ENCODE assay signal across 8 cellular contexts in the genomic region with DNA sequence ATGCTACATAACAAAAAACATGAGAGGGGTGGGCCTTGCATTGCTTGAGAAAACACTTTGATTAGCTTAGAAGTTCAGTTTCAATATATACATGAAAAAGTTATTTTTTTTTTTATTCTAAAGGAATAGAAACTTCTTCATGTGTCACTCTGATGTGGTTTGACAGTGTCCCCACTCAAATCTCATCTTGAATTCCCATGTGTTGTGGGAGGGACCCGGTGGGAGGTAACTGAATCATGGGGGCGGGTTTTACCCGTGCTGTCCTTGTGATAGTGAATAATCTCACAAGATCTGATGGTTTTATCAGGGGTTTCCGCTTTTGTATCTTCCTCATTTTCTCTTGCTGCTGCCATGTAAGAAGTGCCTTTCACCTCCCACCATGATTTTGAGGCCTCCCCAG. TPM values are rescaled to one million over a fixed set of nuclear protein-coding genes. Genes with fewer than 3 reads are reported as not detected.
DNase-seq lines count a peak whose midpoint lies in the region; ATAC-seq and TF ChIP-seq lines count a peak whose summit lies in the region.
"Not testable (repeated sequence)": the region's sequence is repeated elsewhere in the genome, so short reads cannot be mapped to it uniquely, and the experiment has no call there.

No MANE protein-coding gene starts in this region.

- H3K4me1 Mint-ChIP-seq in H9 = peaks cover 50 to 58% of the 10 kb centered on the region in 2 experiments
- H3K4me1 Mint-ChIP-seq in activated CD4-positive, alpha-beta T cell treated with anti-CD3 and anti-CD28 coated beads, Interleukin-2, amount 10 ng/mL, durations not matched to agents 24 days and 14 days; activated T-helper 17 cell treated with anti-CD3 and anti-CD28 coated beads, Interleukin-2, amount 50 U/mL, for 72 hours: not testable (repeated sequence)
- H3K4me1 Mint-ChIP-seq in activated naive CD4-positive, alpha-beta T cell treated with anti-CD3 and anti-CD28 coated beads, Interleukin-2, amount 10 ng/mL, durations not matched to agents 7 days and 5 days = peaks cover 13% of the 10 kb centered on the region
- peaks cover 45 to 47% of the 10 kb centered on the region in 2 donors for H3K4me1 Mint-ChIP-seq in natural killer cell

- not testable (repeated sequence) for H2AK5ac ChIP-seq in H9 (ENCODE audit: insufficient read length, low read length)

- not testable (repeated sequence) for H3K4me3 ChIP-seq in colonic mucosa

- H3T11ph ChIP-seq in H9 (ENCODE audit: low read length) = not testable (repeated sequence)

- H3K4ac ChIP-seq in H9 (ENCODE audit: low read depth, low read length) = not testable (repeated sequence)

- H3K27ac ChIP-seq in H9 (ENCODE audit: insufficient read length, low read depth, low read length) = not testable (repeated sequence)
- peak overlapping the region; percentile 10 for H3K27ac ChIP-seq in colonic mucosa

- H2BK5ac ChIP-seq in H9 (ENCODE audit: insufficient read length, low read length) = not testable (repeated sequence)

- H3K23ac ChIP-seq in H9 (ENCODE audit: insufficient read length, low read depth, low read length) = not testable (repeated sequence)

- not testable (repeated sequence) for H3K9ac ChIP-seq in H9 (ENCODE audit: extremely low read depth, insufficient read length, low read length); colonic mucosa (ENCODE audit: low read depth in 2 of 2, low read length in 2 of 2)

- not testable (repeated sequence) for H2BK15ac ChIP-seq in H9 (ENCODE audit: low read depth, low read length)

- H2BK20ac ChIP-seq in H9 (ENCODE audit: low read depth, low read length, poor library complexity, severe bottlenecking) = not testable (repeated sequence)

- H3K4me3 Mint-ChIP-seq in H9; activated CD4-positive, alpha-beta T cell treated with anti-CD3 and anti-CD28 coated beads, Interleukin-2, amount 10 ng/mL, durations not matched to agents 24 days and 14 days; activated T-helper 17 cell treated with anti-CD3 and anti-CD28 coated beads, Interleukin-2, amount 50 U/mL, for 72 hours; activated naive CD4-positive, alpha-beta T cell treated with anti-CD3 and anti-CD28 coated beads, Interleukin-2, amount 10 ng/mL, durations not matched to agents 7 days and 5 days: not testable (repeated sequence)
- H3K4me3 Mint-ChIP-seq in natural killer cell = peak overlapping the region; percentile 71

- H4K20me1 ChIP-seq in H9 (ENCODE audit: control insufficient read depth, insufficient read depth, insufficient read length) = not testable (repeated sequence)

- not testable (repeated sequence) for H2AFZ ChIP-seq in H9 (ENCODE audit: low read length)

- not testable (repeated sequence) for H3K4me2 ChIP-seq in H9 (ENCODE audit: insufficient read depth, insufficient read length, low read length)

- H3K56ac ChIP-seq in H9 (ENCODE audit: insufficient read length, low read depth, low read length) = not testable (repeated sequence)

- not testable (repeated sequence) for H3K27me3 ChIP-seq in H9 (ENCODE audit: insufficient read depth, low read length); colonic mucosa

- H3K27me3 Mint-ChIP-seq in H9 (ENCODE audit: low read depth); activated CD4-positive, alpha-beta T cell treated with anti-CD3 and anti-CD28 coated beads, Interleukin-2, amount 10 ng/mL, durations not matched to agents 24 days and 14 days; activated T-helper 17 cell treated with anti-CD3 and anti-CD28 coated beads, Interleukin-2, amount 50 U/mL, for 72 hours; activated naive CD4-positive, alpha-beta T cell treated with anti-CD3 and anti-CD28 coated beads, Interleukin-2, amount 10 ng/mL, durations not matched to agents 7 days and 5 days; natural killer cell (ENCODE audit: low read depth in 2 of 2): not testable (repeated sequence)

- not testable (repeated sequence) for DNase-seq in H9; activated CD4-positive, alpha-beta T cell treated with anti-CD3 and anti-CD28 coated beads, Interleukin-2, amount 10 ng/mL, durations not matched to agents 24 days and 14 days; colonic mucosa
- peak; percentile 20 for DNase-seq in activated naive CD4-positive, alpha-beta T cell treated with anti-CD3 and anti-CD28 coated beads, Interleukin-2, amount 10 ng/mL, durations not matched to agents 7 days and 5 days
- peak; percentile 18 for DNase-seq in natural killer cell
- peak; percentile 17 for DNase-seq in stimulated activated CD4-positive, alpha-beta T cell treated with anti-CD3 and anti-CD28 coated beads, Interleukin-15, amount 100 ng/mL, for 24 hours
- peak; percentile 30 for DNase-seq in stimulated activated naive CD4-positive, alpha-beta T cell treated with Interleukin-2 at 50 U/mL for 16 hours (lab: John Stamatoyannopoulos, UW)

- not testable (repeated sequence) for H3K18ac ChIP-seq in H9 (ENCODE audit: insufficient read length, low read depth, low read length)

- H4K8ac ChIP-seq in H9 (replicated peaks; ENCODE audit: insufficient read length, low read depth, low read length) = not testable (repeated sequence)

- CTCF ChIA-PET in activated naive CD4-positive, alpha-beta T cell treated with anti-CD3 and anti-CD28 coated beads, Interleukin-2, amount 10 ng/mL, durations not matched to agents 7 days and 5 days (lab: Charles Lee) = not testable (repeated sequence)

- H4K5ac ChIP-seq in H9 (ENCODE audit: insufficient read length, low read depth, low read length) = not testable (repeated sequence)

- WGBS in H9 (ENCODE audit: extremely low coverage, insufficient read length, low lambda C conversion rate) = no CpG with 5 or more reads among the region's 4 CpGs

- not testable (repeated sequence) for TF ChIP-seq CTCF in H9 (conservative IDR thresholded peaks at IDR 0.05); colonic mucosa (IDR thresholded peaks at IDR 0.05); natural killer cell (IDR thresholded peaks at IDR 0.05)

- not testable (repeated sequence) for H3K36me3 ChIP-seq in colonic mucosa

- H4K91ac ChIP-seq in H9 (ENCODE audit: insufficient read length, low read depth, low read length) = not testable (repeated sequence)

- not testable (repeated sequence) for H3K14ac ChIP-seq in H9 (ENCODE audit: insufficient read depth, low read length)

- H2BK12ac ChIP-seq in H9 (ENCODE audit: insufficient read length, low read depth, low read length) = not testable (repeated sequence)

- H3K27ac Mint-ChIP-seq in H9 (peak overlapping the region in 2 of 3 experiments; percentile 10 to 93; a peak in 4 of 7 replicates), natural killer cell (peak overlapping the region; percentile 84 to 89)
- peak overlapping the region; percentile 57 for H3K27ac Mint-ChIP-seq in activated CD4-positive, alpha-beta T cell treated with anti-CD3 and anti-CD28 coated beads, Interleukin-2, amount 10 ng/mL, durations not matched to agents 24 days and 14 days
- not testable (repeated sequence) for H3K27ac Mint-ChIP-seq in activated T-helper 17 cell treated with anti-CD3 and anti-CD28 coated beads, Interleukin-2, amount 50 U/mL, for 72 hours; activated naive CD4-positive, alpha-beta T cell treated with anti-CD3 and anti-CD28 coated beads, Interleukin-2, amount 10 ng/mL, durations not matched to agents 7 days and 5 days

- not testable (repeated sequence) for H3K79me2 ChIP-seq in H9 (ENCODE audit: insufficient read depth, low read length)

- peaks cover 0 to 30% of the 10 kb centered on the region in 2 experiments; a peak in 3 of 5 replicates for H3K9me3 Mint-ChIP-seq in H9
- not testable (repeated sequence) for H3K9me3 Mint-ChIP-seq in activated CD4-positive, alpha-beta T cell treated with anti-CD3 and anti-CD28 coated beads, Interleukin-2, amount 10 ng/mL, durations not matched to agents 24 days and 14 days; activated T-helper 17 cell treated with anti-CD3 and anti-CD28 coated beads, Interleukin-2, amount 50 U/mL, for 72 hours; activated naive CD4-positive, alpha-beta T cell treated with anti-CD3 and anti-CD28 coated beads, Interleukin-2, amount 10 ng/mL, durations not matched to agents 7 days and 5 days; natural killer cell

- peak; percentile 23 for ATAC-seq in activated T-helper 17 cell treated with anti-CD3 and anti-CD28 coated beads, Interleukin-2, amount 50 U/mL, for 72 hours (replicated peaks)
- ATAC-seq in natural killer cell = peak; percentile 55 to 61 (median 61)

- H3K4me1 ChIP-seq in H9 (ENCODE audit: insufficient read depth, low read length); colonic mucosa: not testable (repeated sequence)

- intact Hi-C loops in activated CD4-positive, alpha-beta T cell treated with anti-CD3 and anti-CD28 coated beads, Interleukin-2, amount 10 ng/mL, durations not matched to agents 24 days and 14 days (cut with micrococcal nuclease); colonic mucosa (cut with DNase I): not testable (repeated sequence)
- intact Hi-C loops in natural killer cell (cut with micrococcal nuclease) = loop anchor here (2.0 kb wide), 1 partner anchor 32 kb away; a partner anchor contains a TSS

- H3K23me2 ChIP-seq in H9 (ENCODE audit: insufficient read length, low read depth, low read length, poor library complexity, severe bottlenecking) = not testable (repeated sequence)

- H3K79me1 ChIP-seq in H9 (ENCODE audit: insufficient read depth, low read depth, low read length, poor library complexity, severe bottlenecking) = not testable (repeated sequence)

- H3K36me3 Mint-ChIP-seq in H9 (ENCODE audit: insufficient read depth in 1 of 3, low read depth in 3 of 3) = peaks cover 14 to 17% (median 15%) of the 10 kb centered on the region in 3 experiments
- peaks cover 28% of the 10 kb centered on the region for H3K36me3 Mint-ChIP-seq in activated CD4-positive, alpha-beta T cell treated with anti-CD3 and anti-CD28 coated beads, Interleukin-2, amount 10 ng/mL, durations not matched to agents 24 days and 14 days (ENCODE audit: low read depth)
- H3K36me3 Mint-ChIP-seq in activated T-helper 17 cell treated with anti-CD3 and anti-CD28 coated beads, Interleukin-2, amount 50 U/mL, for 72 hours (ENCODE audit: low read depth) = peaks cover 30% of the 10 kb centered on the region
- H3K36me3 Mint-ChIP-seq in activated naive CD4-positive, alpha-beta T cell treated with anti-CD3 and anti-CD28 coated beads, Interleukin-2, amount 10 ng/mL, durations not matched to agents 7 days and 5 days = peaks cover 23% of the 10 kb centered on the region
- H3K36me3 Mint-ChIP-seq in natural killer cell = not testable (repeated sequence)

- not testable (repeated sequence) for H3K9me3 ChIP-seq in H9 (ENCODE audit: control insufficient read depth, low read depth, low read length); colonic mucosa

- H2BK120ac ChIP-seq in H9 (ENCODE audit: low read depth, low read length, poor library complexity, severe bottlenecking) = not testable (repeated sequence)

RNA-seq across cellular contexts. Expression of a gene that starts 32.4 kb away (rescaled TPM):
- total RNA-seq in H9 (2021) = 23.9 and 28.4 TPM in 2 replicates
- total RNA-seq in activated CD4-positive, alpha-beta T cell treated with anti-CD3 and anti-CD28 coated beads, Interleukin-2, amount 10 ng/mL, durations not matched to agents 24 days and 14 days = 13.6 and 16.7 TPM in 2 replicates
- total RNA-seq in activated T-helper 17 cell treated with anti-CD3 and anti-CD28 coated beads, Interleukin-2, amount 50 U/mL, for 72 hours = 10 to 100 TPM; 14.8 to 20.5 TPM
- 10 to 100 TPM; 16.7 to 16.8 TPM for total RNA-seq in colonic mucosa
- total RNA-seq in natural killer cell = 10 to 100 TPM; 11.8 to 20.2 (median 16.5) TPM
